15 cellular contexts compared by ENCODE assay signal in the genomic region with DNA sequence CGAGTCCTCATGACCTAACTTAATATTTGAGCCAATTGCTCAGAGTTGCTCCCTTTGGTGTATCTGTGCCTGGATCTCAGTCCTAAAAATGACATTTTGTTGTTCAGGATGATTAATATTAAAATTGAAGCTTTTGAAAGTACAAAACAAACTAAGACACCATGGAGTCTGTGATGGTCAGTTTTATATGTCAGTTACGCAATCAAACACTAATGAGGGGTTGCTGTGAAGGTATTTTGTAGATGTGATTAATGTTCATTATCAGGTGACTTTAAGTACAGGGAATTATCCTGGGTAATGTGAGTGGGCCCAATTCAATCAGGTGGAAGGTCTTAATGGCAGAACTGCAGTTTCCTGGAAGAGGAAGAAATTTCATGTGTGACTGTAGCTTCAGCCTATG.
DNase-seq lines count a peak whose midpoint lies in the region; ATAC-seq, FAIRE-seq and TF ChIP-seq lines count a peak whose summit lies in the region.
"Had no signal": no experiment of that assay in that cellular context is flagged by ENCODE, and none has a peak within 500 bp of the region (broad histone marks: within the 10 kb centered on the region; RNA-seq: fewer than 3 reads in every experiment).

No MANE protein-coding gene starts in this region.

- no peak overlapping the region for H3K23ac ChIP-seq in IMR-90 (ENCODE audit: low read depth, low read length)
- no peak overlapping the region for H3K23ac ChIP-seq in H1 (ENCODE audit: insufficient read length)

- H2BK120ac ChIP-seq in IMR-90 (ENCODE audit: low read depth, low read length) (no peak overlapping the region), H1 (replicated peaks; ENCODE audit: low read depth, low read length) (no peak overlapping the region)

- H4K20me1 ChIP-seq in IMR-90 (ENCODE audit: insufficient read depth, low read length) (no peaks in the 10 kb centered on the region), K562 (replicated peaks; ENCODE audit: control insufficient read depth, insufficient read depth, low read length) (no peaks in the 10 kb centered on the region), H1 (replicated peaks in 1 of 2; ENCODE audit: control insufficient read depth in 1 of 2, insufficient read depth in 2 of 2, low read length in 2 of 2) (no peaks in the 10 kb centered on the region)
- H4K20me1 ChIP-seq: BLaER1 treated with 17β-estradiol and CSF1 and Interleukin-3, amounts not matched to agents 10 nM and 100 nM had no signal

- H3K18ac ChIP-seq in IMR-90 (ENCODE audit: low read depth, low read length) (no peak overlapping the region), H1 (ENCODE audit: extremely low read depth, low read length) (no peak overlapping the region)

- no peak for ATAC-seq in IMR-90 (ENCODE audit: low read depth)
- no peak for ATAC-seq in K562
- ATAC-seq: CD8-positive, alpha-beta T cell; GM12878 had no signal

- dilution Hi-C loops in IMR-90 (cut with HindIII; ENCODE audit: low sequenced_read_pairs, unreplicated experiment): no loop called here

- H4K8ac ChIP-seq in IMR-90 (ENCODE audit: low read depth in 2 of 2, low read length in 2 of 2): no peak overlapping the region
- H4K8ac ChIP-seq in H1 (ENCODE audit: extremely low read depth, insufficient read depth, low read length): no peak overlapping the region

- H3K4me1 ChIP-seq in IMR-90 (ENCODE audit: control insufficient read depth, insufficient read depth, low read length): no peaks in the 10 kb centered on the region
- H3K4me1 ChIP-seq in K562 (replicated peaks in 1 of 2; ENCODE audit: control insufficient read depth in 2 of 2, insufficient read depth in 2 of 2, low read length in 2 of 2): no peaks in the 10 kb centered on the region
- peaks cover 0 to 3% (median 0%) of the 10 kb centered on the region in 4 experiments; a peak in 1 of 7 replicates for H3K4me1 ChIP-seq in H1 (replicated peaks in 1 of 4; ENCODE audit: control insufficient read depth in 3 of 4, insufficient read depth in 4 of 4, low read length in 3 of 4)
- H3K4me1 ChIP-seq: HAP-1 had no signal

- H4K5ac ChIP-seq in IMR-90 (ENCODE audit: low read depth, low read length) (no peak overlapping the region), H1 (ENCODE audit: insufficient read length, low read depth, low read length) (no peak overlapping the region)

- H3K9ac ChIP-seq in IMR-90 (ENCODE audit: low read depth, low read length) (no peak overlapping the region), K562 (ENCODE audit: insufficient read depth in 1 of 2, low read depth in 2 of 2, low read length in 2 of 2) (no peak overlapping the region), H1 (replicated peaks in 1 of 4; ENCODE audit: extremely low read depth in 1 of 4, low read depth in 3 of 4, low read length in 3 of 4) (no peak overlapping the region)
- H3K9ac ChIP-seq: BLaER1 treated with 17β-estradiol and CSF1 and Interleukin-3, amounts not matched to agents 10 nM and 100 nM had no signal

- H3K14ac ChIP-seq in IMR-90 (replicated peaks; ENCODE audit: low read depth, low read length) (no peak overlapping the region), H1 (ENCODE audit: insufficient read length) (no peak overlapping the region)

- no TSS peak for BruUV-seq in IMR-90 (replicated peaks; lab: Mats Ljungman, UMichigan)
- no TSS peak for BruUV-seq in K562 (replicated peaks; lab: Mats Ljungman, UMichigan)

- H4K91ac ChIP-seq in IMR-90 (ENCODE audit: insufficient read depth, low read depth, low read length) (no peak overlapping the region), H1 (replicated peaks; ENCODE audit: insufficient read length, low read length) (no peak overlapping the region)

- H2BK15ac ChIP-seq in IMR-90 (ENCODE audit: low read depth, low read length) (no peak overlapping the region), H1 (ENCODE audit: low read length) (no peak overlapping the region)

- H3K4ac ChIP-seq in IMR-90 (ENCODE audit: low read depth, low read length) (no peak overlapping the region), H1 (replicated peaks; ENCODE audit: insufficient read length, low read depth, low read length) (no peak overlapping the region)

- H3K4me2 ChIP-seq in IMR-90 (ENCODE audit: low read depth, low read length) (no peak overlapping the region), K562 (ENCODE audit: insufficient read depth, low read length) (no peak overlapping the region), H1 (ENCODE audit: insufficient read depth in 1 of 2, low read depth in 2 of 2, low read length in 2 of 2) (no peak overlapping the region)

- TF ChIP-seq RAD21 in IMR-90 (IDR thresholded peaks at IDR 0.05; ENCODE audit: low read length) (no peak), K562 (CRISPR knock-in tag; conservative IDR thresholded peaks at IDR 0.05 in 1 of 2, IDR thresholded peaks at IDR 0.05 in 1 of 2) (no peak), H1 (IDR thresholded peaks at IDR 0.05 in 1 of 2, conservative IDR thresholded peaks at IDR 0.05 in 1 of 2; ENCODE audit: low read depth in 2 of 2, low read length in 2 of 2) (no peak)

- in situ Hi-C loops in IMR-90 (cut with MboI; ENCODE audit: low sequenced_read_pairs) (no loop called here), K562 (cut with MboI) (no loop called here)

- FAIRE-seq in K562 (lab: Jason Lieb, UNC) (no peak), H1 (lab: Jason Lieb, UNC) (no peak)
- FAIRE-seq: GM12878, GM19239 had no signal

- no peaks in the 10 kb centered on the region for H3K23me2 ChIP-seq in H1 (ENCODE audit: low read depth, low read length)

- H3K27ac ChIP-seq in IMR-90 (ENCODE audit: insufficient read depth, low read length): no peak overlapping the region
- no peak overlapping the region for H3K27ac ChIP-seq in K562 (ENCODE audit: extremely low read depth, low read depth, low read length)
- H3K27ac ChIP-seq in H1 (ENCODE audit: low read depth, low read length): no peak overlapping the region
- H3K27ac ChIP-seq in temporal lobe (ENCODE audit: low read depth, low read length): peak overlapping the region; percentile 7
- H3K27ac ChIP-seq in coronary artery: no peak overlapping the region
- H3K27ac ChIP-seq: BLaER1 treated with 17β-estradiol and CSF1 and Interleukin-3, amounts not matched to agents 10 nM and 100 nM had no signal

- TF ChIP-seq EP300 in K562 (IDR thresholded peaks at IDR 0.05; ENCODE audit: low read length) (no peak), H1 (IDR thresholded peaks at IDR 0.05; ENCODE audit: borderline replicate concordance in 1 of 2, low read depth in 2 of 2, low read length in 2 of 2) (no peak)

- H3K4me3 ChIP-seq in IMR-90 (ENCODE audit: insufficient read depth, low read depth, low read length): no peak overlapping the region
- H3K4me3 ChIP-seq in K562: no peak overlapping the region
- no peak overlapping the region for H3K4me3 ChIP-seq in H1 (ENCODE audit: extremely low read depth in 1 of 4, insufficient read depth in 2 of 4, low read depth in 3 of 4, low read length in 4 of 4)
- H3K4me3 ChIP-seq in coronary artery: no peak overlapping the region
- H3K4me3 ChIP-seq: BLaER1 treated with 17β-estradiol and CSF1 and Interleukin-3, amounts not matched to agents 10 nM and 100 nM; GM12878; HAP-1 had no signal

- H2AK9ac ChIP-seq in IMR-90 (replicated peaks; ENCODE audit: low read depth, low read length, poor library complexity): no peak overlapping the region

- intact Hi-C loops in IMR-90 (cut with micrococcal nuclease) (no loop called here), K562 (cut with micrococcal nuclease) (no loop called here)

- TF ChIP-seq POLR2A in IMR-90 (IDR thresholded peaks at IDR 0.05; ENCODE audit: low read depth, low read length) (no peak), K562 (conservative IDR thresholded peaks at IDR 0.05) (no peak), H1 (IDR thresholded peaks at IDR 0.05; ENCODE audit: control extremely low read depth in 1 of 2, low read depth in 2 of 2, low read length in 2 of 2) (no peak)

- H2BK20ac ChIP-seq in IMR-90 (ENCODE audit: low read depth, low read length) (no peak overlapping the region), H1 (ENCODE audit: low read length) (no peak overlapping the region)

- CTCF ChIA-PET in IMR-90 (lab: Yijun Ruan, JAX) (no interaction called here), K562 (lab: Yijun Ruan, JAX; ENCODE audit: low intra/inter-chr PET ratio) (no interaction called here), H1 (lab: Charles Lee; ENCODE audit: partially characterized antibody) (interaction anchor here (1.0 kb wide), 2 partner anchors 23 to 205 kb away, joined by 3 read pairs; no protein-coding TSS in a partner anchor)

- H2AFZ ChIP-seq in IMR-90 (replicated peaks; ENCODE audit: low read length, poor library complexity): no peak overlapping the region
- H2AFZ ChIP-seq in K562 (ENCODE audit: low read depth, low read length): no peak overlapping the region
- no peak overlapping the region for H2AFZ ChIP-seq in H1 (ENCODE audit: low read length)

- H3K27me3 ChIP-seq in IMR-90 (ENCODE audit: control insufficient read depth, insufficient read depth, low read length) (no peaks in the 10 kb centered on the region), K562 (ENCODE audit: control insufficient read depth in 2 of 2, insufficient read depth in 2 of 2, low read length in 2 of 2) (no peaks in the 10 kb centered on the region), H1 (replicated peaks in 1 of 4; ENCODE audit: control insufficient read depth in 3 of 4, extremely low read depth in 1 of 4, insufficient read depth in 3 of 4, low read length in 3 of 4) (no peaks in the 10 kb centered on the region)
- H3K27me3 ChIP-seq: BLaER1 treated with 17β-estradiol and CSF1 and Interleukin-3, amounts not matched to agents 10 nM and 100 nM had no signal

- H3K36me3 ChIP-seq in IMR-90 (ENCODE audit: control insufficient read depth, insufficient read depth, low read length) (no peaks in the 10 kb centered on the region), K562 (ENCODE audit: control insufficient read depth, insufficient read depth, low read length) (no peaks in the 10 kb centered on the region), H1 (ENCODE audit: control insufficient read depth in 2 of 4, insufficient read depth in 4 of 4, low read length in 3 of 4) (no peaks in the 10 kb centered on the region)
- H3K36me3 ChIP-seq: BLaER1 treated with 17β-estradiol and CSF1 and Interleukin-3, amounts not matched to agents 10 nM and 100 nM; HAP-1 had no signal

- DNase-seq in IMR-90: no peak
- DNase-seq in K562 (ENCODE audit: extremely low read depth in 1 of 4, low spot score in 3 of 4): no peak
- no peak for DNase-seq in H1 (ENCODE audit: low read depth in 1 of 2, low spot score in 2 of 2)
- no peak for DNase-seq in GF-D8 (lab: John Stamatoyannopoulos, UW)
- DNase-seq in MV-4-11 (lab: John Stamatoyannopoulos, UW): no peak
- no peak for DNase-seq in coronary artery (ENCODE audit: low spot score)
- DNase-seq: 8988T; Calu3; CD8-positive, alpha-beta T cell; DMS79 treated with DMSO at 0.1 percent for 48 hours had no signal

- H2AK5ac ChIP-seq in IMR-90 (ENCODE audit: low read depth, low read length): no peak overlapping the region
- H2AK5ac ChIP-seq in H1 (ENCODE audit: low read depth, low read length): no peak overlapping the region

- WGBS in IMR-90 (ENCODE audit: extremely low coverage in 2 of 2, insufficient read length in 1 of 2), 2 experiments: 83% methylated on average over 1 of the region's 2 CpGs; no CpG with 5 or more reads in 1 of the 2 experiments
- WGBS in K562 (ENCODE audit: insufficient coverage, low coverage, missing lambda C conversion rate): 2% methylated on average over 2 of the region's 2 CpGs
- WGBS in H1 (ENCODE audit: extremely low coverage in 1 of 2, insufficient coverage in 1 of 2, insufficient read length in 1 of 2, insufficient replicate concordance in 2 of 2, low coverage in 1 of 2, low lambda C conversion rate in 2 of 2, missing lambda C conversion rate in 1 of 2), 2 experiments: 94% methylated on average over 2 of the region's 2 CpGs; no CpG with 5 or more reads in 1 of the 2 experiments

- H3K56ac ChIP-seq in IMR-90 (ENCODE audit: extremely low read depth, insufficient read depth, low read length) (no peak overlapping the region), H1 (replicated peaks; ENCODE audit: insufficient read length, low read depth, low read length) (no peak overlapping the region)

- H3K9me1 ChIP-seq in IMR-90 (ENCODE audit: insufficient read depth, low read length): no peaks in the 10 kb centered on the region
- H3K9me1 ChIP-seq in K562 (ENCODE audit: control insufficient read depth, insufficient read depth, low read length): no peaks in the 10 kb centered on the region

- POLR2A ChIA-PET in IMR-90 (lab: Charles Lee; ENCODE audit: unreplicated experiment) (no interaction called here), K562 (lab: Yijun Ruan, JAX) (no interaction called here), H1 (lab: Charles Lee; ENCODE audit: partially characterized antibody) (no interaction called here)

- TF ChIP-seq CTCF in IMR-90 (conservative IDR thresholded peaks at IDR 0.05; ENCODE audit: low read depth, low read length) (no peak), K562 (IDR thresholded peaks at IDR 0.05 in 2 of 3, conservative IDR thresholded peaks at IDR 0.05 in 1 of 3; ENCODE audit: insufficient read depth in 2 of 3, low read depth in 1 of 3, low read length in 3 of 3) (no peak), H1 (IDR thresholded peaks at IDR 0.05; ENCODE audit: control extremely low read depth in 1 of 3, insufficient read depth in 1 of 3, low read depth in 1 of 3, low read length in 3 of 3) (no peak), coronary artery (IDR thresholded peaks at IDR 0.05) (no peak)

- H3K79me2 ChIP-seq in K562 (ENCODE audit: control insufficient read depth, insufficient read depth, low read length) (no peaks in the 10 kb centered on the region), H1 (ENCODE audit: control insufficient read depth in 1 of 2, insufficient read depth in 2 of 2, low read length in 2 of 2) (no peaks in the 10 kb centered on the region)

- H3K9me3 ChIP-seq in IMR-90 (ENCODE audit: control insufficient read depth, insufficient read depth, low read length): no peaks in the 10 kb centered on the region
- no peaks in the 10 kb centered on the region; the same call in 1 of the 2 replicates for H3K9me3 ChIP-seq in K562 (replicated peaks; ENCODE audit: control insufficient read depth, insufficient read depth, low read depth, low read length)
- H3K9me3 ChIP-seq in H1 (ENCODE audit: insufficient read depth in 2 of 2, low read depth in 1 of 2, low read length in 1 of 2): no peaks in the 10 kb centered on the region
- H3K9me3 ChIP-seq: BLaER1 treated with 17β-estradiol and CSF1 and Interleukin-3, amounts not matched to agents 10 nM and 100 nM; HAP-1 had no signal

- H2BK12ac ChIP-seq in H1 (ENCODE audit: low read depth, low read length): no peak overlapping the region

- H3K79me1 ChIP-seq in IMR-90 (ENCODE audit: low read depth in 1 of 2, low read length in 2 of 2) (no peaks in the 10 kb centered on the region), H1 (ENCODE audit: low read depth, low read length) (no peaks in the 10 kb centered on the region)

- no peak overlapping the region for H2BK5ac ChIP-seq in IMR-90 (ENCODE audit: low read depth, low read length, poor library complexity, severe bottlenecking)
- no peak overlapping the region for H2BK5ac ChIP-seq in H1 (ENCODE audit: low read depth, low read length)
